Comparison of ENCODE assay signal across 1 cellular context in the genomic region with DNA sequence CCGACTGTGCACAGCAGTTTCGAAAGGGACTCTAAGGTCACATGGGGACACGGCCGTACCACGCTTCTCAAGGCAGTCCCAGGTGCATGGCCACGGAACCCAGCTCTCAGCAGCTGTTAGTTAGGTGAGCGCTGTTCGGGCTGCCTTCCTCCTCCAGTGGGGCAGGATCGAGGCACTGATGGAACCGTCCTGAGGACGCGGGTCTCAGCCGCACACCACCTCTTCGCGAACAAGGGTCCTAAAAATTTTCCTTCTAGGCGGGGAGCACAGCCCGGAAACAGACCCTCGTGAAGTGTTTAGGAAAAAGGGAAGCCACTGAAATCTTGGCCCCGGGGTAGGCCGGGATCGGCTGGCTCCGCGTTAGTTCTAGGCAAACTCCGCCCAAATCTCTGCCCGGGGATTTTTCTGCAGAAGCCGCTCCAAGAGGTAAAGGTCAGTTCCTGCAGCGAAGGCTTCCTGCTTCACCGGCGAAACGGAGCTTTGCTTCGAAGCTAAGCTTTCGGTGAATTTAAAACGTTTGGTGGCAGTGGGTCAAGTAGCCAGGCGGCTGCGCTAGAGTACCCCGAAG.
TF ChIP-seq lines count a peak whose summit lies in the region.

No MANE protein-coding gene starts in this region.

TF ChIP-seq in HEK293, 187 proteins besides CTCF, POLR2A, EP300 and RAD21 (continued from another document):
- TF ChIP-seq, protein P1, sequence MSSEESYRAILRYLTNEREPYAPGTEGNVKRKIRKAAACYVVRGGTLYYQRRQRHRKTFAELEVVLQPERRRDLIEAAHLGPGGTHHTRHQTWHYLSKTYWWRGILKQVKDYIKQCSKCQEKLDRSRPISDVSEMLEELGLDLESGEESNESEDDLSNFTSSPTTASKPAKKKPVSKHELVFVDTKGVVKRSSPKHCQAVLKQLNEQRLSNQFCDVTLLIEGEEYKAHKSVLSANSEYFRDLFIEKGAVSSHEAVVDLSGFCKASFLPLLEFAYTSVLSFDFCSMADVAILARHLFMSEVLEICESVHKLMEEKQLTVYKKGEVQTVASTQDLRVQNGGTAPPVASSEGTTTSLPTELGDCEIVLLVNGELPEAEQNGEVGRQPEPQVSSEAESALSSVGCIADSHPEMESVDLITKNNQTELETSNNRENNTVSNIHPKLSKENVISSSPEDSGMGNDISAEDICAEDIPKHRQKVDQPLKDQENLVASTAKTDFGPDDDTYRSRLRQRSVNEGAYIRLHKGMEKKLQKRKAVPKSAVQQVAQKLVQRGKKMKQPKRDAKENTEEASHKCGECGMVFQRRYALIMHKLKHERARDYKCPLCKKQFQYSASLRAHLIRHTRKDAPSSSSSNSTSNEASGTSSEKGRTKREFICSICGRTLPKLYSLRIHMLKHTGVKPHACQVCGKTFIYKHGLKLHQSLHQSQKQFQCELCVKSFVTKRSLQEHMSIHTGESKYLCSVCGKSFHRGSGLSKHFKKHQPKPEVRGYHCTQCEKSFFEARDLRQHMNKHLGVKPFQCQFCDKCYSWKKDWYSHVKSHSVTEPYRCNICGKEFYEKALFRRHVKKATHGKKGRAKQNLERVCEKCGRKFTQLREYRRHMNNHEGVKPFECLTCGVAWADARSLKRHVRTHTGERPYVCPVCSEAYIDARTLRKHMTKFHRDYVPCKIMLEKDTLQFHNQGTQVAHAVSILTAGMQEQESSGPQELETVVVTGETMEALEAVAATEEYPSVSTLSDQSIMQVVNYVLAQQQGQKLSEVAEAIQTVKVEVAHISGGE (tag by site-specific recombination; conservative IDR thresholded peaks at IDR 0.05; ENCODE audit: low read depth) = no peak
- TF ChIP-seq, protein P2, sequence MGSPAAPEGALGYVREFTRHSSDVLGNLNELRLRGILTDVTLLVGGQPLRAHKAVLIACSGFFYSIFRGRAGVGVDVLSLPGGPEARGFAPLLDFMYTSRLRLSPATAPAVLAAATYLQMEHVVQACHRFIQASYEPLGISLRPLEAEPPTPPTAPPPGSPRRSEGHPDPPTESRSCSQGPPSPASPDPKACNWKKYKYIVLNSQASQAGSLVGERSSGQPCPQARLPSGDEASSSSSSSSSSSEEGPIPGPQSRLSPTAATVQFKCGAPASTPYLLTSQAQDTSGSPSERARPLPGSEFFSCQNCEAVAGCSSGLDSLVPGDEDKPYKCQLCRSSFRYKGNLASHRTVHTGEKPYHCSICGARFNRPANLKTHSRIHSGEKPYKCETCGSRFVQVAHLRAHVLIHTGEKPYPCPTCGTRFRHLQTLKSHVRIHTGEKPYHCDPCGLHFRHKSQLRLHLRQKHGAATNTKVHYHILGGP (tag by site-specific recombination; IDR thresholded peaks at IDR 0.05) = no peak
- TF ChIP-seq ZFHX2 (tag by site-specific recombination; conservative IDR thresholded peaks at IDR 0.05) (no peak), ZNF248 (tag by site-specific recombination; IDR thresholded peaks at IDR 0.05) (no peak)
- TF ChIP-seq, protein P3, sequence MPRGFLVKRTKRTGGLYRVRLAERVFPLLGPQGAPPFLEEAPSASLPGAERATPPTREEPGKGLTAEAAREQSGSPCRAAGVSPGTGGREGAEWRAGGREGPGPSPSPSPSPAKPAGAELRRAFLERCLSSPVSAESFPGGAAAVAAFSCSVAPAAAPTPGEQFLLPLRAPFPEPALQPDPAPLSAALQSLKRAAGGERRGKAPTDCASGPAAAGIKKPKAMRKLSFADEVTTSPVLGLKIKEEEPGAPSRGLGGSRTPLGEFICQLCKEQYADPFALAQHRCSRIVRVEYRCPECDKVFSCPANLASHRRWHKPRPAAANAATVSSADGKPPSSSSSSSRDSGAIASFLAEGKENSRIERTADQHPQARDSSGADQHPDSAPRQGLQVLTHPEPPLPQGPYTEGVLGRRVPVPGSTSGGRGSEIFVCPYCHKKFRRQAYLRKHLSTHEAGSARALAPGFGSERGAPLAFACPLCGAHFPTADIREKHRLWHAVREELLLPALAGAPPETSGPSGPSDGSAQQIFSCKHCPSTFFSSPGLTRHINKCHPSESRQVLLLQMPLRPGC (tag by site-specific recombination; IDR thresholded peaks at IDR 0.05) = no peak
TF ChIP-seq in HEK293: peak in this region for 3.
